ENCODE assay signal across 10 cellular contexts in genomic region chr12:108572166-108572790, GRCh38. TPM values are rescaled to one million over a fixed set of nuclear protein-coding genes. Genes with fewer than 3 reads are reported as not detected.
DNase-seq lines count a peak whose midpoint lies in the region; ATAC-seq, FAIRE-seq and TF ChIP-seq lines count a peak whose summit lies in the region.
"Had no signal": no experiment of that assay in that cellular context is flagged by ENCODE, and none has a peak within 500 bp of the region (broad histone marks: within the 10 kb centered on the region; RNA-seq: fewer than 3 reads in every experiment).

No MANE protein-coding gene starts in this region.

- no peak for TF ChIP-seq CTCF in HepG2 (CRISPR knock-in tag; IDR thresholded peaks at IDR 0.05)
- TF ChIP-seq CTCF in right lobe of liver (IDR thresholded peaks at IDR 0.05) = no peak
- TF ChIP-seq CTCF in MM.1S (IDR thresholded peaks at IDR 0.05; ENCODE audit: low read length) = no peak
- TF ChIP-seq CTCF in stomach (IDR thresholded peaks at IDR 0.05) = no peak
- TF ChIP-seq CTCF in lower lobe of right lung (IDR thresholded peaks at IDR 0.05) = no peak

- H3K4me3 ChIP-seq in HepG2 (replicated peaks in 1 of 3; ENCODE audit: insufficient read depth in 1 of 3, low read depth in 2 of 3, low read length in 3 of 3) (no peak overlapping the region), right lobe of liver (no peak overlapping the region), MM.1S (ENCODE audit: low read length) (no peak overlapping the region), stomach (no peak overlapping the region), lower lobe of right lung (no peak overlapping the region)

- in situ Hi-C loops in HepG2 (cut with HindIII; ENCODE audit: extremely low pct_ligation_motif_present, low pct_unique_long_range_greater_than_20kb) = no loop called here

- 16% methylated on average over 8 of the region's 8 CpGs for WGBS in HepG2 (ENCODE audit: low lambda C conversion rate)
- WGBS in right lobe of liver (ENCODE audit: insufficient coverage, low coverage, low lambda C conversion rate, missing lambda C conversion rate) = 45% methylated on average over 4 of the region's 8 CpGs
- 65 to 74% (median 72%) methylated on average over 8 of the region's 8 CpGs for WGBS in stomach, 5 donors

- TF ChIP-seq RAD21 in HepG2 (CRISPR knock-in tag; IDR thresholded peaks at IDR 0.05) = no peak

- H3K9me3 ChIP-seq in HepG2 (ENCODE audit: low read length) (no peaks in the 10 kb centered on the region), right lobe of liver (no peaks in the 10 kb centered on the region), MM.1S (replicated peaks; ENCODE audit: insufficient read depth, low read length) (no peaks in the 10 kb centered on the region), stomach (no peaks in the 10 kb centered on the region), lower lobe of right lung (no peaks in the 10 kb centered on the region)

- no peaks in the 10 kb centered on the region; a peak in 1 of 5 replicates for H3K27me3 ChIP-seq in HepG2 (ENCODE audit: control insufficient read depth in 1 of 2, insufficient read depth in 2 of 2, low read length in 2 of 2)
- H3K27me3 ChIP-seq in right lobe of liver = no peaks in the 10 kb centered on the region
- no peaks in the 10 kb centered on the region for H3K27me3 ChIP-seq in MM.1S (replicated peaks; ENCODE audit: insufficient read depth, low read length)
- H3K27me3 ChIP-seq in stomach = no peaks in the 10 kb centered on the region
- no peaks in the 10 kb centered on the region for H3K27me3 ChIP-seq in lower lobe of right lung (ENCODE audit: low read depth)

- H3K79me2 ChIP-seq in HepG2 (ENCODE audit: insufficient read depth, low read length) (no peaks in the 10 kb centered on the region), MM.1S (ENCODE audit: low read length) (peaks cover 13% of the 10 kb centered on the region; the same call in 1 of the 2 replicates)

- H4K20me1 ChIP-seq in HepG2 (ENCODE audit: insufficient read depth, low read length) (no peaks in the 10 kb centered on the region), MM.1S (ENCODE audit: insufficient read depth, low read length) (no peaks in the 10 kb centered on the region)

- TF ChIP-seq EP300 in HepG2 (IDR thresholded peaks at IDR 0.05; ENCODE audit: low read depth in 2 of 2, low read length in 2 of 2) (no peak), HepG2 (CRISPR knock-in tag; IDR thresholded peaks at IDR 0.05; ENCODE audit: borderline replicate concordance) (no peak), stomach (IDR thresholded peaks at IDR 0.05) (no peak)

- CTCF ChIA-PET in HepG2 (lab: Yijun Ruan, JAX; ENCODE audit: low intra/inter-chr PET ratio, low total read pairs) = no interaction called here

- no TSS peak for BruUV-seq in HepG2 (replicated peaks; lab: Mats Ljungman, UMichigan)

- peaks cover 6 to 23% of the 10 kb centered on the region in 2 experiments; a peak in 4 of 5 replicates for H3K36me3 ChIP-seq in HepG2 (replicated peaks in 1 of 2; ENCODE audit: control insufficient read depth in 1 of 2, insufficient read depth in 2 of 2, low read length in 2 of 2)
- H3K36me3 ChIP-seq in right lobe of liver = peaks cover 0 to 28% (median 8%) of the 10 kb centered on the region in 4 donors
- H3K36me3 ChIP-seq in MM.1S (replicated peaks; ENCODE audit: insufficient read depth, low read length) = no peaks in the 10 kb centered on the region
- peaks cover 14 to 32% (median 29%) of the 10 kb centered on the region in 4 donors for H3K36me3 ChIP-seq in stomach
- peaks cover 31% of the 10 kb centered on the region for H3K36me3 ChIP-seq in lower lobe of right lung

- H3K4me1 ChIP-seq in HepG2 (ENCODE audit: insufficient read depth, low read length) (no peaks in the 10 kb centered on the region), right lobe of liver (no peaks in the 10 kb centered on the region), MM.1S (ENCODE audit: low read length) (peaks cover 89% of the 10 kb centered on the region), stomach (peaks cover 0 to 16% (median 2%) of the 10 kb centered on the region in 4 donors), lower lobe of right lung (peaks cover 14% of the 10 kb centered on the region)

- H3K4me2 ChIP-seq in HepG2 (ENCODE audit: low read depth, low read length) (no peak overlapping the region), MM.1S (ENCODE audit: low read depth, low read length) (no peak overlapping the region)

- H2AFZ ChIP-seq in HepG2 (ENCODE audit: low read length) = no peak overlapping the region
- H2AFZ ChIP-seq in MM.1S (ENCODE audit: low read length) = no peak overlapping the region

- TF ChIP-seq POLR2A in HepG2 (IDR thresholded peaks at IDR 0.05; ENCODE audit: insufficient read depth in 1 of 2, low read depth in 2 of 2, low read length in 2 of 2) (no peak), right lobe of liver (IDR thresholded peaks at IDR 0.05) (no peak), stomach (IDR thresholded peaks at IDR 0.05) (no peak)

- ATAC-seq in HepG2 (no peak; the same call in 1 of the 3 replicates), right lobe of liver (no peak), GM18867 (IDR thresholded peaks at IDR 0.05; ENCODE audit: unreplicated experiment) (no peak), lower lobe of right lung (no peak)

- H3K9me2 ChIP-seq in MM.1S (replicated peaks; ENCODE audit: insufficient read depth, low read length) = no peaks in the 10 kb centered on the region

- H3K27ac ChIP-seq in HepG2 (ENCODE audit: extremely low read length, insufficient read depth, low read length) (no peak overlapping the region), right lobe of liver (no peak overlapping the region), MM.1S (ENCODE audit: low read length) (peak overlapping the region; percentile 29; the same call in 1 of the 2 replicates), stomach (no peak overlapping the region), lower lobe of right lung (no peak overlapping the region)

- DNase-seq in HepG2 (ENCODE audit: low spot score) (no peak), right lobe of liver (no peak), MM.1S (peak; percentile 34), iris pigment epithelial cell (ENCODE audit: low read depth) (peak; percentile 21), UCSD-AML1 (lab: John Stamatoyannopoulos, UW; ENCODE audit: unreplicated experiment) (no peak), stomach (no peak), lower lobe of right lung (no peak)
- DNase-seq: immature natural killer cell, NCI-H69 had no signal

- FAIRE-seq in HepG2 (lab: Jason Lieb, UNC) = no peak

- H3F3A ChIP-seq in MM.1S (ENCODE audit: insufficient read depth, low read length) = peaks cover 78% of the 10 kb centered on the region

- H3K9ac ChIP-seq in HepG2 (ENCODE audit: insufficient read depth, low read depth, low read length) (no peak overlapping the region), MM.1S (ENCODE audit: low read length) (no peak overlapping the region)

- intact Hi-C loops in HepG2 (cut with micrococcal nuclease; ENCODE audit: unreplicated experiment) = no loop called here
- intact Hi-C loops in right lobe of liver (cut with DNase I) = no loop called here
- intact Hi-C loops in stomach (cut with DNase I; ENCODE audit: low total_unique reads) = no loop called here
- intact Hi-C loops in lower lobe of right lung (cut with DNase I) = no loop called here

- POLR2A ChIA-PET in HepG2 (lab: Yijun Ruan, JAX) = no interaction called here

RNA-seq across cellular contexts. Expression of gene ISCU, which starts 9.9 kb away (rescaled TPM):
- total RNA-seq in HepG2 (2016; rRNA removed; fragmentation: Illumina TruSeq; extraction: Trizol) (107 and 131 TPM in 2 replicates), right lobe of liver (10 to 100 TPM; 36.7 to 81.8 (median 58.4) TPM), stomach (100 to 1,000 TPM in 3 of 5 donors, 10 to 100 TPM in 2; 83.3 to 251 (median 154) TPM), lower lobe of right lung (133 TPM)
- 132 and 143 TPM in 2 replicates for total RNA-seq in HepG2 (2016; cell fraction: cytosol; rRNA removed; fragmentation: Illumina TruSeq; extraction: Trizol; ENCODE audit: low read depth)
- 110 and 134 TPM in 2 replicates for total RNA-seq in HepG2 (2016; cell fraction: insoluble cytoplasmic fraction; rRNA removed; fragmentation: Illumina TruSeq; extraction: Trizol)
- total RNA-seq in HepG2 (2016; cell fraction: membrane; rRNA removed; fragmentation: Illumina TruSeq; extraction: Trizol) = 177 and 190 TPM in 2 replicates
- 57.1 and 61.7 TPM in 2 replicates for total RNA-seq in HepG2 (2016; cell fraction: nucleus; rRNA removed; fragmentation: Illumina TruSeq; extraction: Trizol)
- polyA plus RNA-seq in HepG2 (2011; rRNA removed) (85.9 and 94.4 TPM in 2 replicates), stomach (100 to 1,000 TPM; 140 to 256 (median 177) TPM)
- polyA plus RNA-seq in HepG2 (2011; cell fraction: cytosol; rRNA removed) = 52.6 and 73.1 TPM in 2 replicates
- 109 and 121 TPM in 2 replicates for polyA plus RNA-seq in HepG2 (2011; cell fraction: nucleus; rRNA removed)
- 68.8 and 75.6 TPM in 2 replicates for polyA plus RNA-seq in HepG2 (2012)
- 179 and 208 TPM in 2 replicates for polyA plus RNA-seq in HepG2 (2016; cell fraction: cytosol; fragmentation: Illumina TruSeq; extraction: Trizol; ENCODE audit: low read depth)
- polyA plus RNA-seq in HepG2 (2016; cell fraction: insoluble cytoplasmic fraction; fragmentation: Illumina TruSeq; extraction: Trizol; ENCODE audit: low read depth) = 160 and 163 TPM in 2 replicates
- polyA plus RNA-seq in HepG2 (2016; cell fraction: membrane; fragmentation: Illumina TruSeq; extraction: Trizol; ENCODE audit: low read depth) = 188 and 198 TPM in 2 replicates
- 121 and 125 TPM in 2 replicates for polyA plus RNA-seq in HepG2 (2016; cell fraction: nucleus; fragmentation: Illumina TruSeq; extraction: Trizol; ENCODE audit: insufficient read depth, low read depth)
- 27.0 and 56.6 TPM in 2 replicates for polyA minus RNA-seq in HepG2 (2011; rRNA and poly(A)+ RNA removed; ENCODE audit: low replicate concordance)
- 22.4 and 23.6 TPM in 2 replicates for polyA minus RNA-seq in HepG2 (2011; cell fraction: cytosol; rRNA and poly(A)+ RNA removed)
- polyA minus RNA-seq in HepG2 (2011; cell fraction: nucleus; rRNA and poly(A)+ RNA removed) = 41.3 and 43.5 TPM in 2 replicates

RNA-seq across cellular contexts. Expression of gene SART3, which starts 11.3 kb away (rescaled TPM):
- 60.7 and 69.9 TPM in 2 replicates for total RNA-seq in HepG2 (2016; rRNA removed; fragmentation: Illumina TruSeq; extraction: Trizol)
- total RNA-seq in HepG2 (2016; cell fraction: cytosol; rRNA removed; fragmentation: Illumina TruSeq; extraction: Trizol; ENCODE audit: low read depth) = 21.9 and 27.2 TPM in 2 replicates
- total RNA-seq in HepG2 (2016; cell fraction: insoluble cytoplasmic fraction; rRNA removed; fragmentation: Illumina TruSeq; extraction: Trizol) = 55.9 and 75.2 TPM in 2 replicates
- total RNA-seq in HepG2 (2016; cell fraction: membrane; rRNA removed; fragmentation: Illumina TruSeq; extraction: Trizol) = 19.7 and 22.5 TPM in 2 replicates
- total RNA-seq in HepG2 (2016; cell fraction: nucleus; rRNA removed; fragmentation: Illumina TruSeq; extraction: Trizol) = 77.0 and 82.1 TPM in 2 replicates
- 15.3 and 16.1 TPM in 2 replicates for polyA plus RNA-seq in HepG2 (2011; rRNA removed)
- 8.3 and 9.4 TPM in 2 replicates for polyA plus RNA-seq in HepG2 (2011; cell fraction: cytosol; rRNA removed)
- polyA plus RNA-seq in HepG2 (2011; cell fraction: nucleus; rRNA removed) = 27.3 and 39.2 TPM in 2 replicates
- 26.6 and 31.2 TPM in 2 replicates for polyA plus RNA-seq in HepG2 (2012)
- 2.3 and 2.5 TPM in 2 replicates for polyA plus RNA-seq in HepG2 (2016; cell fraction: cytosol; fragmentation: Illumina TruSeq; extraction: Trizol; ENCODE audit: low read depth)
- polyA plus RNA-seq in HepG2 (2016; cell fraction: insoluble cytoplasmic fraction; fragmentation: Illumina TruSeq; extraction: Trizol; ENCODE audit: low read depth) = 35.5 and 40.7 TPM in 2 replicates
- polyA plus RNA-seq in HepG2 (2016; cell fraction: membrane; fragmentation: Illumina TruSeq; extraction: Trizol; ENCODE audit: low read depth) = 5.1 and 6.5 TPM in 2 replicates
- 53.6 and 61.3 TPM in 2 replicates for polyA plus RNA-seq in HepG2 (2016; cell fraction: nucleus; fragmentation: Illumina TruSeq; extraction: Trizol; ENCODE audit: insufficient read depth, low read depth)
- 27.4 and 45.1 TPM in 2 replicates for polyA minus RNA-seq in HepG2 (2011; rRNA and poly(A)+ RNA removed; ENCODE audit: low replicate concordance)
- polyA minus RNA-seq in HepG2 (2011; cell fraction: cytosol; rRNA and poly(A)+ RNA removed) = 11.9 and 15.4 TPM in 2 replicates
- 155 and 179 TPM in 2 replicates for polyA minus RNA-seq in HepG2 (2011; cell fraction: nucleus; rRNA and poly(A)+ RNA removed)
- total RNA-seq in right lobe of liver = 10 to 100 TPM; 13.2 to 28.4 (median 20.6) TPM
- 100 to 1,000 TPM in 1 of 5 donors, 10 to 100 TPM in 4; 47.2 to 106 (median 56.2) TPM for total RNA-seq in stomach
- 10 to 100 TPM; 11.7 to 12.4 (median 12.0) TPM for polyA plus RNA-seq in stomach
- total RNA-seq in lower lobe of right lung = 42.8 TPM

RNA-seq across cellular contexts. Expression of gene TMEM119, which starts 25.6 kb away (rescaled TPM):
- total RNA-seq in HepG2 (2016; rRNA removed; fragmentation: Illumina TruSeq; extraction: Trizol) = not detected in 2 replicates
- total RNA-seq in HepG2 (2016; cell fraction: cytosol; rRNA removed; fragmentation: Illumina TruSeq; extraction: Trizol; ENCODE audit: low read depth) = not detected in 2 replicates
- total RNA-seq in HepG2 (2016; cell fraction: insoluble cytoplasmic fraction; rRNA removed; fragmentation: Illumina TruSeq; extraction: Trizol) = not detected in 2 replicates
- total RNA-seq in HepG2 (2016; cell fraction: membrane; rRNA removed; fragmentation: Illumina TruSeq; extraction: Trizol) = not detected in 2 replicates
- not detected in 2 replicates for total RNA-seq in HepG2 (2016; cell fraction: nucleus; rRNA removed; fragmentation: Illumina TruSeq; extraction: Trizol)
- polyA plus RNA-seq in HepG2 (2011; rRNA removed) = not detected in 2 replicates
- not detected in 2 replicates for polyA plus RNA-seq in HepG2 (2011; cell fraction: cytosol; rRNA removed)
- not detected in 2 replicates for polyA plus RNA-seq in HepG2 (2011; cell fraction: nucleus; rRNA removed)
- polyA plus RNA-seq in HepG2 (2012) = not detected in 2 replicates
- not detected in 2 replicates for polyA plus RNA-seq in HepG2 (2016; cell fraction: cytosol; fragmentation: Illumina TruSeq; extraction: Trizol; ENCODE audit: low read depth)
- not detected in 2 replicates for polyA plus RNA-seq in HepG2 (2016; cell fraction: insoluble cytoplasmic fraction; fragmentation: Illumina TruSeq; extraction: Trizol; ENCODE audit: low read depth)
- not detected in 2 replicates for polyA plus RNA-seq in HepG2 (2016; cell fraction: membrane; fragmentation: Illumina TruSeq; extraction: Trizol; ENCODE audit: low read depth)
- polyA plus RNA-seq in HepG2 (2016; cell fraction: nucleus; fragmentation: Illumina TruSeq; extraction: Trizol; ENCODE audit: insufficient read depth, low read depth) = not detected in 2 replicates
- polyA minus RNA-seq in HepG2 (2011; rRNA and poly(A)+ RNA removed; ENCODE audit: low replicate concordance) = not detected in 2 replicates
- not detected in 2 replicates for polyA minus RNA-seq in HepG2 (2011; cell fraction: cytosol; rRNA and poly(A)+ RNA removed)
- not detected in 2 replicates for polyA minus RNA-seq in HepG2 (2011; cell fraction: nucleus; rRNA and poly(A)+ RNA removed)
- under 1 TPM in 4 of 6 experiments, not detected in 2; 0.09 to 0.38 (median 0.22) TPM for total RNA-seq in right lobe of liver
- total RNA-seq in stomach = 10 to 100 TPM in 2 of 5 donors, under 1 TPM in 2, not detected in 1; 0.45 to 16.2 (median 6.0) TPM
- polyA plus RNA-seq in stomach = 10 to 100 TPM in 2 of 3 donors, 1 to 10 TPM in 1; 1.3 to 17.1 (median 14.8) TPM
- 13.4 TPM for total RNA-seq in lower lobe of right lung

RNA-seq across cellular contexts. Expression of gene FICD, which starts 57.2 kb away (rescaled TPM):
- total RNA-seq in HepG2 (2016; rRNA removed; fragmentation: Illumina TruSeq; extraction: Trizol) = 1.1 and 3.0 TPM in 2 replicates
- 0.35 and 0.71 TPM in 2 replicates for total RNA-seq in HepG2 (2016; cell fraction: cytosol; rRNA removed; fragmentation: Illumina TruSeq; extraction: Trizol; ENCODE audit: low read depth)
- 1.1 and 2.7 TPM in 2 replicates for total RNA-seq in HepG2 (2016; cell fraction: insoluble cytoplasmic fraction; rRNA removed; fragmentation: Illumina TruSeq; extraction: Trizol)
- total RNA-seq in HepG2 (2016; cell fraction: membrane; rRNA removed; fragmentation: Illumina TruSeq; extraction: Trizol) = 0.96 and 1.4 TPM in 2 replicates
- total RNA-seq in HepG2 (2016; cell fraction: nucleus; rRNA removed; fragmentation: Illumina TruSeq; extraction: Trizol) = 4.3 and 5.0 TPM in 2 replicates
- polyA plus RNA-seq in HepG2 (2011; rRNA removed) = 0.99 and 1.2 TPM in 2 replicates
- 1.1 and 1.4 TPM in 2 replicates for polyA plus RNA-seq in HepG2 (2011; cell fraction: cytosol; rRNA removed)
- 2.7 and 3.4 TPM in 2 replicates for polyA plus RNA-seq in HepG2 (2011; cell fraction: nucleus; rRNA removed)
- polyA plus RNA-seq in HepG2 (2012) = 2.5 and 2.6 TPM in 2 replicates
- polyA plus RNA-seq in HepG2 (2016; cell fraction: cytosol; fragmentation: Illumina TruSeq; extraction: Trizol; ENCODE audit: low read depth) = 0.19 and 0.40 TPM in 2 replicates
- 0.85 and 1.5 TPM in 2 replicates for polyA plus RNA-seq in HepG2 (2016; cell fraction: insoluble cytoplasmic fraction; fragmentation: Illumina TruSeq; extraction: Trizol; ENCODE audit: low read depth)
- polyA plus RNA-seq in HepG2 (2016; cell fraction: membrane; fragmentation: Illumina TruSeq; extraction: Trizol; ENCODE audit: low read depth) = 0.32 and 0.69 TPM in 2 replicates
- polyA plus RNA-seq in HepG2 (2016; cell fraction: nucleus; fragmentation: Illumina TruSeq; extraction: Trizol; ENCODE audit: insufficient read depth, low read depth) = 3.1 TPM in 2 replicates
- polyA minus RNA-seq in HepG2 (2011; rRNA and poly(A)+ RNA removed; ENCODE audit: low replicate concordance) = 4.5 and 6.7 TPM in 2 replicates
- polyA minus RNA-seq in HepG2 (2011; cell fraction: cytosol; rRNA and poly(A)+ RNA removed) = 2.0 and 2.5 TPM in 2 replicates
- polyA minus RNA-seq in HepG2 (2011; cell fraction: nucleus; rRNA and poly(A)+ RNA removed) = 3.1 and 4.8 TPM in 2 replicates
- total RNA-seq in right lobe of liver = 1 to 10 TPM; 2.8 to 8.4 (median 5.6) TPM
- total RNA-seq in stomach = 10 to 100 TPM in 3 of 5 donors, 1 to 10 TPM in 2; 2.3 to 26.3 (median 14.2) TPM
- 1 to 10 TPM; 1.2 to 3.7 (median 1.4) TPM for polyA plus RNA-seq in stomach
- total RNA-seq in lower lobe of right lung = 8.3 TPM

Comparison
In these comparisons a context has a peak if more than half of its experiments do, and no peak if none do; other contexts are left out.
1. DNase-seq: peak in MM.1S (single experiment) and iris pigment epithelial cell (single experiment); none in HepG2 (single experiment), right lobe of liver (0 of 3), UCSD-AML1 (single experiment), stomach (single experiment) and lower lobe of right lung (single experiment).